In genomic region chr11:65720237-65720934, GRCh38 we compare ENCODE assay signal across 8 cellular contexts. TPM values are rescaled to one million over a fixed set of nuclear protein-coding genes. Genes with fewer than 3 reads are reported as not detected.
DNase-seq lines count a peak whose midpoint lies in the region; ATAC-seq and TF ChIP-seq lines count a peak whose summit lies in the region.

TSS of gene RNASEH2C (minus strand) at chr11:65720798. CDS start at chr11:65720758, 40 bp downstream.

- peak within 1 kb of the TSS; percentile 82 for H3K4me3 ChIP-seq in HUES6 (ENCODE audit: low read depth, low read length)
- H3K4me3 ChIP-seq in OCI-LY7 (ENCODE audit: low read depth, low read length, poor library complexity, severe bottlenecking) = peak within 1 kb of the TSS; percentile 84
- H3K4me3 ChIP-seq in mucosa of rectum (ENCODE audit: low read length in 2 of 2) = peak within 1 kb of the TSS; percentile 87 to 89

- no TSS peak for BruUV-seq in Calu3 (replicated peaks; lab: Mats Ljungman, UMichigan)
- BruUV-seq in OCI-LY7 (replicated peaks; lab: Mats Ljungman, UMichigan) = no TSS peak

- peaks cover 44% of the 10 kb centered on the region for H3K36me3 Mint-ChIP-seq in Calu3 (ENCODE audit: insufficient read depth, unreplicated experiment)

- intact Hi-C loops in Calu3 (cut with micrococcal nuclease; ENCODE audit: unreplicated experiment) = no loop called here
- intact Hi-C loops in OCI-LY7 (cut with micrococcal nuclease; ENCODE audit: unreplicated experiment) = loop anchor here (1.0 kb wide), 1 partner anchor 8 kb away; the partner anchor contains the start of gene KAT5

- CTCF ChIA-PET in Calu3 (lab: Charles Lee) = interaction anchor here (0.5 to 1.6 kb wide), 8 partner anchors 8 to 168 kb away, joined by 3 to 9 read pairs (median 6); partner anchors contain the start of genes FIBP and KAT5
- CTCF ChIA-PET in OCI-LY7 (lab: Charles Lee; ENCODE audit: unreplicated experiment) = interaction anchor here (1.0 kb wide), 1 partner anchor 141 kb away, joined by 3 read pairs; no protein-coding TSS in a partner anchor

- peak within 1 kb of the TSS; percentile 38; the same call in 1 of the 2 replicates for H2AFZ ChIP-seq in OCI-LY7 (ENCODE audit: low read length)

- H3K9me3 Mint-ChIP-seq in Calu3 (ENCODE audit: low read depth, unreplicated experiment) = no peaks in the 10 kb centered on the region

- H3K9me3 ChIP-seq in HUES6 (ENCODE audit: control insufficient read depth, insufficient read depth, low read depth, low read length) = no peaks in the 10 kb centered on the region
- H3K9me3 ChIP-seq in OCI-LY7 (ENCODE audit: low read length) = no peaks in the 10 kb centered on the region
- no peaks in the 10 kb centered on the region for H3K9me3 ChIP-seq in mucosa of rectum (ENCODE audit: control insufficient read depth in 2 of 2, low read length in 2 of 2)

- H3K27ac Mint-ChIP-seq in Calu3 (ENCODE audit: unreplicated experiment) = peak within 1 kb of the TSS; percentile 20

- POLR2A ChIA-PET in OCI-LY7 (lab: Charles Lee) = interaction anchor here (0.5 to 1.6 kb wide), 6 partner anchors 9 to 461 kb away, joined by 3 to 13 read pairs (median 5); partner anchors contain the start of gene KAT5

- peak; percentile 77 for ATAC-seq in GM21390 (IDR thresholded peaks at IDR 0.05; ENCODE audit: unreplicated experiment)

- H3K27ac ChIP-seq in HUES6 (ENCODE audit: low read depth, low read length) (peak within 1 kb of the TSS; percentile 21; the same call in 1 of the 2 replicates), OCI-LY7 (ENCODE audit: low read depth, low read length, poor library complexity, severe bottlenecking) (peak within 1 kb of the TSS; percentile 42), mucosa of rectum (ENCODE audit: low read depth in 2 of 2, low read length in 2 of 2) (peak within 1 kb of the TSS; percentile 83 to 89)

- H3K4me1 Mint-ChIP-seq in Calu3 (ENCODE audit: low read depth, unreplicated experiment) = peaks cover 11% of the 10 kb centered on the region

- peaks cover 38% of the 10 kb centered on the region for H3K36me3 ChIP-seq in HUES6 (ENCODE audit: control insufficient read depth, insufficient read depth, low read length)
- H3K36me3 ChIP-seq in OCI-LY7 (ENCODE audit: insufficient read depth, low read length) = peaks cover 46% of the 10 kb centered on the region
- peaks cover 30 to 33% of the 10 kb centered on the region in 2 donors for H3K36me3 ChIP-seq in mucosa of rectum (ENCODE audit: control insufficient read depth in 2 of 2, insufficient read depth in 2 of 2, low read length in 2 of 2)

- H3K9me2 ChIP-seq in OCI-LY7 (ENCODE audit: insufficient read depth, low read length) = no peaks in the 10 kb centered on the region

- TF ChIP-seq CTCF in Calu3 (IDR thresholded peaks at IDR 0.05; ENCODE audit: unreplicated experiment) (no peak), OCI-LY7 (conservative IDR thresholded peaks at IDR 0.05; ENCODE audit: low read length) (no peak)

- TF ChIP-seq POLR2A in erythroblast (IDR thresholded peaks at IDR 0.05; ENCODE audit: low read length) = peak; percentile 92

- DNase-seq in Calu3 (peak; percentile 79), OCI-LY7 (ENCODE audit: low spot score) (peak; percentile 93), activated T-cell treated with anti-CD3 and anti-CD28 coated beads for 48 hours (ENCODE audit: low read depth) (peak; percentile 77), erythroblast (lab: John Stamatoyannopoulos, UW) (peak; percentile 88 to 90)
- peak; percentile 43 to 60 for DNase-seq in stimulated activated CD8-positive, alpha-beta memory T cell treated with anti-CD3 and anti-CD28 coated beads, Interleukin-4, amount 100 ng/mL, for 4 hours (ENCODE audit: low read depth in 2 of 2, low spot score in 1 of 2)

- H3K79me2 ChIP-seq in OCI-LY7 (ENCODE audit: insufficient read depth, low read depth, low read length) = peaks cover 17% of the 10 kb centered on the region

- H3K27me3 ChIP-seq in HUES6 (ENCODE audit: control insufficient read depth, insufficient read depth, low read length) (no peaks in the 10 kb centered on the region), mucosa of rectum (ENCODE audit: control insufficient read depth in 2 of 2, insufficient read depth in 2 of 2, low read length in 2 of 2) (no peaks in the 10 kb centered on the region)

- no peaks in the 10 kb centered on the region; the same call in 1 of the 2 replicates for H4K20me1 ChIP-seq in OCI-LY7 (ENCODE audit: insufficient read depth, low read length)

- H3K9ac ChIP-seq in HUES6 (ENCODE audit: low read length) = peak within 1 kb of the TSS; percentile 87
- peak within 1 kb of the TSS; percentile 70 to 73 for H3K9ac ChIP-seq in mucosa of rectum (ENCODE audit: low read depth in 1 of 2, low read length in 2 of 2)

- H3K27me3 Mint-ChIP-seq in Calu3 (ENCODE audit: unreplicated experiment) = no peaks in the 10 kb centered on the region

- H3K4me2 ChIP-seq in OCI-LY7 (ENCODE audit: low read length) = peak within 1 kb of the TSS; percentile 77

- H3K4me1 ChIP-seq in HUES6 (ENCODE audit: control insufficient read depth, insufficient read depth, low read length) (peaks cover 6% of the 10 kb centered on the region), OCI-LY7 (ENCODE audit: insufficient read depth, low read length, poor library complexity, severe bottlenecking) (peaks cover 22% of the 10 kb centered on the region), mucosa of rectum (ENCODE audit: control insufficient read depth in 2 of 2, insufficient read depth in 2 of 2, low read length in 2 of 2) (peaks cover 16 to 20% of the 10 kb centered on the region in 2 donors)

- H3K4me3 Mint-ChIP-seq in Calu3 (ENCODE audit: low read depth, unreplicated experiment) = peak within 1 kb of the TSS; percentile 76

RNA-seq across cellular contexts. Expression of gene RNASEH2C, which starts in this region (rescaled TPM):
- total RNA-seq in Calu3 (2022) (26.2 and 28.2 TPM in 2 replicates), OCI-LY7 (2022) (79.1 and 100 TPM in 2 replicates)
- total RNA-seq in OCI-LY7 (2014; rRNA removed; shearing (Covaris generic)) = 92.7 and 99.1 TPM in 2 replicates

Comparison
In these comparisons a context has a peak if more than half of its experiments do, and no peak if none do; other contexts are left out.
1. Peak in every context shown above with its lines: DNase-seq, ATAC-seq, H3K4me3 ChIP-seq and H3K27ac ChIP-seq.
2. H3K27ac ChIP-seq: peak in every context shown above with its lines; median percentile 86 in mucosa of rectum; 42 in OCI-LY7; 21 in HUES6.